In the genomic region with DNA sequence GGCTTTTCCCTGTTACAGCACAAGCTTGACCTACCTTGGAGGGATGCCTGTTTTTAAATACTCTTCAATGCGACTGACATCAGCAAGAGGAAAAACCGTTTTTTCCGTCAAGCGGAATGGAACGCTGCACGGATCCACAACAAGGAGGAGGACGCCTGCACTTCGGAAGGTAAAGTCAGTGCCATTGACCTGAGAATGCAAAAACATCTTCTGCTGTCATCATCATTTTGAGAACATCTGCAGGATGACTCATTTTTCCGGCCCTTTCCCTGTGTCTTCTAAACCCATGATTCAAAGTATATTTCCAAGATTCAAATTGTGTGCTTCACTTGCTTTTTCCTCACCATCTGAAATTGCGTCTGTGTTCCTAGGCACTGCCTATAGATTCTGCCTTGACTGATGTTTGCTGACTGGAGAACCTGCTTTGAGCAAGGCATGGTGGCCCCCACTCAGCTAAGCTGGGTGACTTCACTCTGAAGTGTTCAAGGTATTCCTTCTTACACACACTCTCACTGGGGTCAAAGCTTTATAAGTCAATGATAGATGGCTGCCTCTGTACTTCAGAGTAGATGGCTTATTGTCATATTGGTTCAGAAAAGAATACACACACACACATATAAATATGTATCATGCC, we compare ENCODE assay signal across 19 cellular contexts.
DNase-seq lines count a peak whose midpoint lies in the region; ATAC-seq, FAIRE-seq and TF ChIP-seq lines count a peak whose summit lies in the region.
"Had no signal": no experiment of that assay in that cellular context is flagged by ENCODE, and none has a peak within 500 bp of the region (broad histone marks: within the 10 kb centered on the region; RNA-seq: fewer than 3 reads in every experiment).

No MANE protein-coding gene starts in this region.

- ATAC-seq in activated naive CD8-positive, alpha-beta T cell treated with anti-CD3 and anti-CD28 coated beads, Interleukin-2, amount 10 ng/mL, durations not matched to agents 7 days and 5 days (ENCODE audit: low read depth): no peak
- ATAC-seq in WTC11 (no peak), HG03280 (IDR thresholded peaks at IDR 0.05; ENCODE audit: unreplicated experiment) (no peak), GM21515 (IDR thresholded peaks at IDR 0.05; ENCODE audit: unreplicated experiment) (no peak)
- ATAC-seq: gastroesophageal sphincter; stimulated activated naive CD8-positive, alpha-beta T cell treated with anti-CD3 and anti-CD28 coated beads, Interleukin-15, amount 100 ng/mL, for 72 hours had no signal

- H3K4me1 Mint-ChIP-seq in activated naive CD8-positive, alpha-beta T cell treated with anti-CD3 and anti-CD28 coated beads, Interleukin-2, amount 10 ng/mL, durations not matched to agents 7 days and 5 days: peaks cover 13% of the 10 kb centered on the region
- peaks cover 32% of the 10 kb centered on the region for H3K4me1 Mint-ChIP-seq in activated naive CD8-positive, alpha-beta T cell treated with anti-CD3 and anti-CD28 coated beads for 36 hours
- H3K4me1 Mint-ChIP-seq in WTC11: peaks cover 9% of the 10 kb centered on the region

- peaks cover 44% of the 10 kb centered on the region for H3K36me3 Mint-ChIP-seq in activated naive CD8-positive, alpha-beta T cell treated with anti-CD3 and anti-CD28 coated beads, Interleukin-2, amount 10 ng/mL, durations not matched to agents 7 days and 5 days
- peaks cover 57% of the 10 kb centered on the region for H3K36me3 Mint-ChIP-seq in activated naive CD8-positive, alpha-beta T cell treated with anti-CD3 and anti-CD28 coated beads for 36 hours
- peaks cover 60% of the 10 kb centered on the region for H3K36me3 Mint-ChIP-seq in WTC11

- TF ChIP-seq EP300 in suprapubic skin (IDR thresholded peaks at IDR 0.05): no peak

- peaks cover 8% of the 10 kb centered on the region for H3K4me1 ChIP-seq in suprapubic skin
- H3K4me1 ChIP-seq: gastroesophageal sphincter had no signal

- H3K9me3 ChIP-seq in suprapubic skin: no peaks in the 10 kb centered on the region
- H3K9me3 ChIP-seq: gastroesophageal sphincter had no signal

- H3K27me3 ChIP-seq in suprapubic skin: no peaks in the 10 kb centered on the region
- H3K27me3 ChIP-seq: gastroesophageal sphincter had no signal

- no peak for TF ChIP-seq POLR2A in suprapubic skin (IDR thresholded peaks at IDR 0.05)

- H3K9me3 Mint-ChIP-seq in activated naive CD8-positive, alpha-beta T cell treated with anti-CD3 and anti-CD28 coated beads, Interleukin-2, amount 10 ng/mL, durations not matched to agents 7 days and 5 days: no peaks in the 10 kb centered on the region
- no peaks in the 10 kb centered on the region for H3K9me3 Mint-ChIP-seq in activated naive CD8-positive, alpha-beta T cell treated with anti-CD3 and anti-CD28 coated beads for 36 hours
- no peaks in the 10 kb centered on the region for H3K9me3 Mint-ChIP-seq in WTC11
- H3K9me3 Mint-ChIP-seq: stimulated activated naive CD8-positive, alpha-beta T cell treated with anti-CD3 and anti-CD28 coated beads, Interleukin-15, amount 100 ng/mL, for 72 hours; T-helper 2 cell treated with Interferon-gamma antibody and Interleukin-4, amounts not matched to agents 5 μg/mL and 100 μg/mL, for 36 hours had no signal

- H3K4me3 ChIP-seq in suprapubic skin: no peak overlapping the region
- H3K4me3 ChIP-seq: gastroesophageal sphincter had no signal

- DNase-seq in activated naive CD8-positive, alpha-beta T cell treated with anti-CD3 and anti-CD28 coated beads, Interleukin-2, amount 10 ng/mL, durations not matched to agents 7 days and 5 days: no peak
- DNase-seq in activated naive CD8-positive, alpha-beta T cell treated with anti-CD3 and anti-CD28 coated beads for 36 hours: no peak
- no peak for DNase-seq in WTC11 (ENCODE audit: low spot score)
- DNase-seq in epithelial cell of prostate (ENCODE audit: low read depth, low spot score): no peak
- DNase-seq in suprapubic skin (ENCODE audit: low spot score in 2 of 2): no peak
- no peak for DNase-seq in GM19239 (ENCODE audit: insufficient read length, low spot score)
- DNase-seq: COR-L47; Karpas-422; NCI-H1417 treated with DMSO at 0.1 percent for 48 hours; NK-92 treated with Interleukin-12 subunit alpha and Interleukin-12 subunit beta, amount 100 ng/mL, for 24 hours; Right ventricle myocardium superior; stimulated activated CD4-positive, alpha-beta T cell treated with anti-CD3 and anti-CD28 coated beads, Interleukin-12 subunit alpha, Interleukin-12 subunit beta, amount 100 ng/mL, for 4 hours; stimulated activated naive CD8-positive, alpha-beta T cell treated with anti-CD3 and anti-CD28 coated beads, Interleukin-15, amount 100 ng/mL, for 72 hours had no signal

- POLR2A ChIA-PET in activated naive CD8-positive, alpha-beta T cell treated with anti-CD3 and anti-CD28 coated beads, Interleukin-2, amount 10 ng/mL, durations not matched to agents 7 days and 5 days (lab: Charles Lee): no interaction called here
- POLR2A ChIA-PET in WTC11 (lab: Charles Lee): no interaction called here

- FAIRE-seq in GM19239 (lab: Jason Lieb, UNC): no peak
- FAIRE-seq: endometrium, urothelium cell line had no signal

- H3K36me3 ChIP-seq in suprapubic skin: peaks cover 38% of the 10 kb centered on the region

- WGBS in suprapubic skin: 91% methylated on average over 10 of the region's 10 CpGs

- CTCF ChIA-PET in WTC11 (lab: Charles Lee): no interaction called here

- TF ChIP-seq CTCF in WTC11 (IDR thresholded peaks at IDR 0.05) (no peak), suprapubic skin (IDR thresholded peaks at IDR 0.05) (no peak)

- no peaks in the 10 kb centered on the region for H3K27me3 Mint-ChIP-seq in activated naive CD8-positive, alpha-beta T cell treated with anti-CD3 and anti-CD28 coated beads, Interleukin-2, amount 10 ng/mL, durations not matched to agents 7 days and 5 days
- H3K27me3 Mint-ChIP-seq in activated naive CD8-positive, alpha-beta T cell treated with anti-CD3 and anti-CD28 coated beads for 36 hours: no peaks in the 10 kb centered on the region
- H3K27me3 Mint-ChIP-seq in WTC11 (ENCODE audit: low read depth): no peaks in the 10 kb centered on the region
- H3K27me3 Mint-ChIP-seq: stimulated activated naive CD8-positive, alpha-beta T cell treated with anti-CD3 and anti-CD28 coated beads, Interleukin-15, amount 100 ng/mL, for 72 hours had no signal

- H3K27ac ChIP-seq in epithelial cell of prostate (peak overlapping the region; percentile 2), suprapubic skin (peak overlapping the region; percentile 3)

- no peak overlapping the region for H3K4me3 Mint-ChIP-seq in activated naive CD8-positive, alpha-beta T cell treated with anti-CD3 and anti-CD28 coated beads, Interleukin-2, amount 10 ng/mL, durations not matched to agents 7 days and 5 days
- no peak overlapping the region for H3K4me3 Mint-ChIP-seq in activated naive CD8-positive, alpha-beta T cell treated with anti-CD3 and anti-CD28 coated beads for 36 hours
- no peak overlapping the region for H3K4me3 Mint-ChIP-seq in WTC11
- H3K4me3 Mint-ChIP-seq: stimulated activated naive CD8-positive, alpha-beta T cell treated with anti-CD3 and anti-CD28 coated beads, Interleukin-15, amount 100 ng/mL, for 72 hours; T-helper 2 cell treated with Interferon-gamma antibody and Interleukin-4, amounts not matched to agents 5 μg/mL and 100 μg/mL, for 36 hours had no signal

- peak overlapping the region; percentile 21 for H3K27ac Mint-ChIP-seq in activated naive CD8-positive, alpha-beta T cell treated with anti-CD3 and anti-CD28 coated beads, Interleukin-2, amount 10 ng/mL, durations not matched to agents 7 days and 5 days
- H3K27ac Mint-ChIP-seq in activated naive CD8-positive, alpha-beta T cell treated with anti-CD3 and anti-CD28 coated beads for 36 hours: no peak overlapping the region
- H3K27ac Mint-ChIP-seq in WTC11: peak overlapping the region; percentile 23
- H3K27ac Mint-ChIP-seq: stimulated activated naive CD8-positive, alpha-beta T cell treated with anti-CD3 and anti-CD28 coated beads, Interleukin-15, amount 100 ng/mL, for 72 hours; T-helper 2 cell treated with Interferon-gamma antibody and Interleukin-4, amounts not matched to agents 5 μg/mL and 100 μg/mL, for 36 hours had no signal

TF ChIP-seq in WTC11, 78 proteins besides CTCF, POLR2A, EP300 and RAD21:
- TF ChIP-seq, protein P1, sequence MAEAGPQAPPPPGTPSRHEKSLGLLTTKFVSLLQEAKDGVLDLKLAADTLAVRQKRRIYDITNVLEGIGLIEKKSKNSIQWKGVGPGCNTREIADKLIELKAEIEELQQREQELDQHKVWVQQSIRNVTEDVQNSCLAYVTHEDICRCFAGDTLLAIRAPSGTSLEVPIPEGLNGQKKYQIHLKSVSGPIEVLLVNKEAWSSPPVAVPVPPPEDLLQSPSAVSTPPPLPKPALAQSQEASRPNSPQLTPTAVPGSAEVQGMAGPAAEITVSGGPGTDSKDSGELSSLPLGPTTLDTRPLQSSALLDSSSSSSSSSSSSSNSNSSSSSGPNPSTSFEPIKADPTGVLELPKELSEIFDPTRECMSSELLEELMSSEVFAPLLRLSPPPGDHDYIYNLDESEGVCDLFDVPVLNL (CRISPR knock-in tag; IDR thresholded peaks at IDR 0.05; ENCODE audit: borderline replicate concordance, low read depth): no peak
- TF ChIP-seq OVOL2 (CRISPR knock-in tag; IDR thresholded peaks at IDR 0.05; ENCODE audit: borderline replicate concordance) (no peak), NR1H2 (CRISPR knock-in tag; IDR thresholded peaks at IDR 0.05) (no peak), EMX1 (CRISPR knock-in tag; IDR thresholded peaks at IDR 0.05) (no peak), CBFB (CRISPR knock-in tag; IDR thresholded peaks at IDR 0.05; ENCODE audit: low read depth) (no peak)
- TF ChIP-seq, protein P2, sequence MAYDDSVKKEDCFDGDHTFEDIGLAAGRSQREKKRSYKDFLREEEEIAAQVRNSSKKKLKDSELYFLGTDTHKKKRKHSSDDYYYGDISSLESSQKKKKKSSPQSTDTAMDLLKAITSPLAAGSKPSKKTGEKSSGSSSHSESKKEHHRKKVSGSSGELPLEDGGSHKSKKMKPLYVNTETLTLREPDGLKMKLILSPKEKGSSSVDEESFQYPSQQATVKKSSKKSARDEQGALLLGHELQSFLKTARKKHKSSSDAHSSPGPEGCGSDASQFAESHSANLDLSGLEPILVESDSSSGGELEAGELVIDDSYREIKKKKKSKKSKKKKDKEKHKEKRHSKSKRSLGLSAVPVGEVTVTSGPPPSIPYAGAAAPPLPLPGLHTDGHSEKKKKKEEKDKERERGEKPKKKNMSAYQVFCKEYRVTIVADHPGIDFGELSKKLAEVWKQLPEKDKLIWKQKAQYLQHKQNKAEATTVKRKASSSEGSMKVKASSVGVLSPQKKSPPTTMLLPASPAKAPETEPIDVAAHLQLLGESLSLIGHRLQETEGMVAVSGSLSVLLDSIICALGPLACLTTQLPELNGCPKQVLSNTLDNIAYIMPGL (CRISPR knock-in tag; IDR thresholded peaks at IDR 0.05): no peak
